ENCODE assay signal across 16 cellular contexts in the genomic region with DNA sequence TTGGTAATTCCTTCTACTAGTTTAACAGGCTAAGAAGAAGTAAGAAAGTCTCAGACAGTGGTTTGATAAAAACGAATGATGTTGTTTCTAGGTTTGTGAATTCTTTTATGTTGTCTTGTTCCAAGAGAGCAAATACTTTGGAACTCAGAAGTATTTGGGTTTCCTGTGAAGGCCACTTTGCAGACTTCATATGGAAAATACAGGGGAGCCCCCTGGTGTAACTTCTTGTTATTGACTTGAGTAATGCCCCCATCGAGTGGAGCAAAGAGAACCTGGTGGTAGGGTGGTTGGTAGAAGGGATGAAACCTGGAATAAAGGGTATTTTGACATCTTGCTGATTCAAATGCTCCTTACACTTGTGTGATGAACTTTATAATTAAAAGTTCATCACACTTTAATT. TPM values are rescaled to one million over a fixed set of nuclear protein-coding genes. Genes with fewer than 3 reads are reported as not detected.
DNase-seq lines count a peak whose midpoint lies in the region; ATAC-seq and TF ChIP-seq lines count a peak whose summit lies in the region.
"Had no signal": no experiment of that assay in that cellular context is flagged by ENCODE, and none has a peak within 500 bp of the region (broad histone marks: within the 10 kb centered on the region; RNA-seq: fewer than 3 reads in every experiment).

No MANE protein-coding gene starts in this region.

- H3K27me3 ChIP-seq in SJCRH30, result no peaks in the 10 kb centered on the region
- H3K27me3 ChIP-seq in foreskin keratinocyte, result no peaks in the 10 kb centered on the region

- peak; percentile 19 for DNase-seq in KBM-7
- peak; percentile 15 to 53 for DNase-seq in SJCRH30
- no peak for DNase-seq in foreskin keratinocyte
- DNase-seq in type B pancreatic cell (ENCODE audit: extremely low spot score, unreplicated experiment), result no peak
- DNase-seq in NCI-H226, result no peak
- DNase-seq: activated naive CD8-positive, alpha-beta T cell treated with anti-CD3 and anti-CD28 coated beads, Interleukin-2, amount 50 U/mL, for 24 hours; activated T-cell treated with anti-CD3 and anti-CD28 coated beads, Interleukin-2, amount 50 U/mL, for 1 hour; cortex of kidney; mesenchymal stem cell; NCI-H1092; NCI-H446 treated with DMSO at 0.1 percent for 48 hours; occipital lobe had no signal

- H3K9me3 ChIP-seq in SJCRH30 (replicated peaks), result 0 out of 2 replicates have a peak, but pooled peaks cover 4% of the 10 kb centered on the region
- H3K9me3 ChIP-seq: thoracic aorta had no signal

- no peaks in the 10 kb centered on the region for H3K36me3 Mint-ChIP-seq in type B pancreatic cell

- H3K4me3 Mint-ChIP-seq in type B pancreatic cell, result no peak overlapping the region
- H3K4me3 Mint-ChIP-seq: activated naive CD8-positive, alpha-beta T cell treated with anti-CD3 and anti-CD28 coated beads, Interleukin-2, amount 50 U/mL, for 24 hours had no signal

- H3K36me3 ChIP-seq in SJCRH30, result no peaks in the 10 kb centered on the region
- H3K36me3 ChIP-seq: thoracic aorta had no signal

- H3K4me1 ChIP-seq in SJCRH30, result no peaks in the 10 kb centered on the region
- H3K4me1 ChIP-seq in foreskin keratinocyte, result no peaks in the 10 kb centered on the region

- no peak overlapping the region for H3K4me3 ChIP-seq in SJCRH30
- H3K4me3 ChIP-seq: thoracic aorta had no signal

- ATAC-seq in foreskin keratinocyte (no peak), HG02884 (IDR thresholded peaks at IDR 0.05; ENCODE audit: unreplicated experiment) (no peak), HG03571 (IDR thresholded peaks at IDR 0.05; ENCODE audit: unreplicated experiment) (no peak)
- ATAC-seq: activated naive CD8-positive, alpha-beta T cell treated with anti-CD3 and anti-CD28 coated beads, Interleukin-2, amount 50 U/mL, for 24 hours had no signal

- H3K27me3 Mint-ChIP-seq in type B pancreatic cell, result no peaks in the 10 kb centered on the region

- no peaks in the 10 kb centered on the region for H3K9me3 Mint-ChIP-seq in type B pancreatic cell

- no peaks in the 10 kb centered on the region for H3K4me1 Mint-ChIP-seq in type B pancreatic cell (ENCODE audit: unreplicated experiment)
- H3K4me1 Mint-ChIP-seq: activated naive CD8-positive, alpha-beta T cell treated with anti-CD3 and anti-CD28 coated beads, Interleukin-2, amount 50 U/mL, for 24 hours had no signal

- H3K27ac ChIP-seq in SJCRH30 (no peak overlapping the region), foreskin keratinocyte (no peak overlapping the region)
- H3K27ac ChIP-seq: thoracic aorta had no signal

- H3K27ac Mint-ChIP-seq in type B pancreatic cell, result no peak overlapping the region
- H3K27ac Mint-ChIP-seq: activated naive CD8-positive, alpha-beta T cell treated with anti-CD3 and anti-CD28 coated beads, Interleukin-2, amount 50 U/mL, for 24 hours had no signal

- in situ Hi-C loops in KBM-7 (cut with MboI; ENCODE audit: low pct_unique_long_range_greater_than_20kb, low sequenced_read_pairs), result no loop called here

- TF ChIP-seq CTCF in GM12872 (IDR thresholded peaks at IDR 0.05; ENCODE audit: insufficient read depth, low read depth, low read length) (0 out of 3 replicates have a peak, but pooled peaks have one; percentile 5), foreskin keratinocyte (conservative IDR thresholded peaks at IDR 0.05) (peak; percentile 18), type B pancreatic cell (conservative IDR thresholded peaks at IDR 0.05) (no peak)

RNA-seq across cellular contexts. Expression of gene PTH, which starts 40.0 kb away (rescaled TPM):
- total RNA-seq in SJCRH30 (2014; rRNA removed; shearing (Covaris generic)), result not detected in 2 replicates
- total RNA-seq in foreskin keratinocyte (not detected in 2 replicates), type B pancreatic cell (ENCODE audit: low replicate concordance) (not detected in 2 replicates)
- polyA plus RNA-seq in foreskin keratinocyte, result not detected in 2 replicates
- total RNA-seq: occipital lobe, thoracic aorta had no signal

Comparison
In these comparisons a context has a peak if more than half of its experiments do, and no peak if none do; other contexts are left out.
1. DNase-seq: peak in KBM-7 (single experiment) and SJCRH30 (2 of 2); none in foreskin keratinocyte (0 of 2), type B pancreatic cell (single experiment) and NCI-H226 (single experiment).